ENCODE assay signal across 29 cellular contexts in the genomic region with DNA sequence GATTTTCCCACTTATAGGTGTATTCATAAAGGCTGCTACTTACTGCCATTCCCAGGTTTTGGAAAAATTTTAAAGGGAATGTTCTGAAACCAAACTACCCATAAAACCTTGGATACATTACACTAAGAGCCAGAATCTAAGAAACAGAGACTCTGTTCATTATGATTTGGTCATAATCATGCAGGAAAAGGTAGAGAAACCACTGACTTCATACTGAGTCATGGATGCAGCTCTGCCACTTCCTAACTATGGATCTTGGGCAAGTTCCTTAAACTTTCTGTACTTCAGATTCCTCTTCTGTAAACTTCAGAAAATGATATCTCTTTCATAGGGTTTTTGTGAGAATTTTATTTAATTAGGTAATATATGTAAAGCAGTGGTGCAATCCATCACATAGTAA. TPM values are rescaled to one million over a fixed set of nuclear protein-coding genes. Genes with fewer than 3 reads are reported as not detected.
DNase-seq lines count a peak whose midpoint lies in the region; ATAC-seq and TF ChIP-seq lines count a peak whose summit lies in the region.
"Had no signal": no experiment of that assay in that cellular context is flagged by ENCODE, and none has a peak within 500 bp of the region (broad histone marks: within the 10 kb centered on the region; RNA-seq: fewer than 3 reads in every experiment).

No MANE protein-coding gene starts in this region.

- no peak overlapping the region for H3K27ac ChIP-seq in GM23248
- H3K27ac ChIP-seq: C4-2B, dorsolateral prefrontal cortex, HL-60, right lobe of liver had no signal

- no peaks in the 10 kb centered on the region for H3K27me3 ChIP-seq in GM23248 (replicated peaks; ENCODE audit: insufficient read depth)
- H3K27me3 ChIP-seq: right lobe of liver had no signal

- no peaks in the 10 kb centered on the region for H3K36me3 Mint-ChIP-seq in activated T-cell treated with anti-CD3 and anti-CD28 coated beads, Interleukin-2, amount 50 U/mL, for 4 hours (ENCODE audit: insufficient read depth)
- H3K36me3 Mint-ChIP-seq: activated naive CD4-positive, alpha-beta T cell treated with anti-CD3 and anti-CD28 coated beads, Interleukin-2, amount 50 U/mL, for 24 hours; immature natural killer cell had no signal

- H3K4me2 ChIP-seq in GM23248 (ENCODE audit: unreplicated experiment), result no peak overlapping the region

- in situ Hi-C loops in GM23248 (cut with MboI) (no loop called here), astrocyte of the spinal cord (cut with HindIII; ENCODE audit: low sequenced_read_pairs) (no loop called here)

- no peaks in the 10 kb centered on the region for H3K79me2 ChIP-seq in GM23248 (ENCODE audit: insufficient read depth)

- H3K27me3 Mint-ChIP-seq in activated T-cell treated with anti-CD3 and anti-CD28 coated beads, Interleukin-2, amount 50 U/mL, for 4 hours (ENCODE audit: low read depth), result peaks cover 16% of the 10 kb centered on the region

- no peaks in the 10 kb centered on the region for H3K36me3 ChIP-seq in GM23248 (ENCODE audit: low read depth)
- H3K36me3 ChIP-seq: right lobe of liver had no signal

- H3K4me1 ChIP-seq in GM23248 (ENCODE audit: insufficient read depth), result no peaks in the 10 kb centered on the region
- H3K4me1 ChIP-seq: right lobe of liver had no signal

- DNase-seq in GM23248 (peak; percentile 35), NCI-H226 (peak; percentile 56), astrocyte of the spinal cord (ENCODE audit: low read depth, low spot score) (peak; percentile 35), renal cortical epithelial cell (ENCODE audit: low read depth) (peak; percentile 43), iPS-NIHi7 (ENCODE audit: extremely low spot score) (no peak)
- DNase-seq in activated CD4-positive, CD25-positive, alpha-beta regulatory T cell treated with anti-CD3 and anti-CD28 coated beads, Interleukin-2, amount 50 U/mL, for 72 hours, result no peak
- no peak for DNase-seq in activated T-cell treated with anti-CD3 and anti-CD28 coated beads, Interleukin-2, amount 50 U/mL, for 4 hours
- DNase-seq: activated T-cell treated with anti-CD3 and anti-CD28 coated beads, Interleukin-2, amount 50 U/mL, for 1 hour; anterior cingulate cortex; dorsolateral prefrontal cortex; GF-D8; immature natural killer cell; IMR-90; NCI-H146; NCI-H524 treated with DMSO at 0.1 percent for 48 hours; nephron progenitor cell; right lobe of liver; Right ventricle myocardium superior; SW 1271 had no signal

- no peaks in the 10 kb centered on the region for H3K9me3 ChIP-seq in GM23248 (ENCODE audit: low read depth)
- H3K9me3 ChIP-seq: right lobe of liver had no signal

- no peak overlapping the region for H3K4me3 Mint-ChIP-seq in activated T-cell treated with anti-CD3 and anti-CD28 coated beads, Interleukin-2, amount 50 U/mL, for 4 hours
- H3K4me3 Mint-ChIP-seq: activated naive CD4-positive, alpha-beta T cell treated with anti-CD3 and anti-CD28 coated beads, Interleukin-2, amount 50 U/mL, for 24 hours; central memory CD8-positive, alpha-beta T cell; immature natural killer cell; nephron progenitor cell had no signal

- H3K4me3 ChIP-seq in GM23248 (no peak overlapping the region), astrocyte of the spinal cord (ENCODE audit: low read depth, low read length) (no peak overlapping the region)
- H3K4me3 ChIP-seq: dorsolateral prefrontal cortex, right lobe of liver had no signal

- no peak for ATAC-seq in activated T-cell treated with anti-CD3 and anti-CD28 coated beads, Interleukin-2, amount 50 U/mL, for 4 hours

- no peaks in the 10 kb centered on the region for H4K20me1 ChIP-seq in GM23248 (ENCODE audit: insufficient read depth)

- H2AFZ ChIP-seq in GM23248, result no peak overlapping the region

- H3K9me2 ChIP-seq in GM23248 (ENCODE audit: insufficient read depth), result no peaks in the 10 kb centered on the region

- H3K9me3 Mint-ChIP-seq in activated T-cell treated with anti-CD3 and anti-CD28 coated beads, Interleukin-2, amount 50 U/mL, for 4 hours, result no peaks in the 10 kb centered on the region
- H3K9me3 Mint-ChIP-seq: activated naive CD4-positive, alpha-beta T cell treated with anti-CD3 and anti-CD28 coated beads, Interleukin-2, amount 50 U/mL, for 24 hours; central memory CD8-positive, alpha-beta T cell; nephron progenitor cell had no signal

- H3F3A ChIP-seq in GM23248 (ENCODE audit: insufficient read depth), result no peaks in the 10 kb centered on the region

- H3K9ac ChIP-seq in GM23248, result no peak overlapping the region

- no peaks in the 10 kb centered on the region for H3K4me1 Mint-ChIP-seq in activated T-cell treated with anti-CD3 and anti-CD28 coated beads, Interleukin-2, amount 50 U/mL, for 4 hours (ENCODE audit: low read depth)
- H3K4me1 Mint-ChIP-seq: central memory CD8-positive, alpha-beta T cell; immature natural killer cell; nephron progenitor cell had no signal

- no peak for TF ChIP-seq CTCF in astrocyte of the spinal cord (IDR thresholded peaks at IDR 0.05; ENCODE audit: low read depth, low read length)

RNA-seq across cellular contexts. Expression of gene PLA2G7, which starts 20.1 kb away (rescaled TPM):
- total RNA-seq in GM23248 (2014; rRNA removed; shearing (Covaris generic)), result not detected in 2 replicates
- not detected in 2 replicates for polyA plus RNA-seq in GM23248 (2016; fragmentation: Nextera tagmentation; extraction: Ambion mirVana)
- 0.10 and 0.87 TPM in 2 replicates for total RNA-seq in renal cortical epithelial cell
- total RNA-seq in activated T-cell treated with anti-CD3 and anti-CD28 coated beads, Interleukin-2, amount 50 U/mL, for 4 hours, result not detected
- total RNA-seq: endothelial cell of umbilical vein, IMR-90 had no signal
- polyA plus RNA-seq: AG04450, endothelial cell of umbilical vein, IMR-90 had no signal

RNA-seq across cellular contexts. Expression of gene TDRD6, which starts 27.4 kb away (rescaled TPM):
- total RNA-seq in GM23248 (2014; rRNA removed; shearing (Covaris generic)), result not detected in 2 replicates
- not detected in 2 replicates for polyA plus RNA-seq in GM23248 (2016; fragmentation: Nextera tagmentation; extraction: Ambion mirVana)
- total RNA-seq in renal cortical epithelial cell, result under 0.01 and 0.35 TPM in 2 replicates
- not detected for total RNA-seq in activated T-cell treated with anti-CD3 and anti-CD28 coated beads, Interleukin-2, amount 50 U/mL, for 4 hours
- total RNA-seq: endothelial cell of umbilical vein, IMR-90, mononuclear cell had no signal
- polyA plus RNA-seq: AG04450, immature natural killer cell, IMR-90 had no signal

RNA-seq across cellular contexts. Expression of gene ANKRD66, which starts 31.6 kb away (rescaled TPM):
- not detected in 2 replicates for total RNA-seq in GM23248 (2014; rRNA removed; shearing (Covaris generic))
- not detected in 2 replicates for polyA plus RNA-seq in GM23248 (2016; fragmentation: Nextera tagmentation; extraction: Ambion mirVana)
- not detected in 2 replicates for total RNA-seq in renal cortical epithelial cell
- not detected for total RNA-seq in activated T-cell treated with anti-CD3 and anti-CD28 coated beads, Interleukin-2, amount 50 U/mL, for 4 hours
- total RNA-seq: endothelial cell of umbilical vein, IMR-90, lower leg skin, mononuclear cell, right lobe of liver, Right ventricle myocardium superior, subcutaneous adipose tissue, ureter had no signal
- polyA plus RNA-seq: AG04450, endothelial cell of umbilical vein, immature natural killer cell, IMR-90 had no signal

Comparison
In these comparisons a context has a peak if more than half of its experiments do, and no peak if none do; other contexts are left out.
1. DNase-seq: peak in GM23248 (single experiment), NCI-H226 (single experiment), astrocyte of the spinal cord (single experiment) and renal cortical epithelial cell (single experiment); none in iPS-NIHi7 (single experiment), activated CD4-positive, CD25-positive, alpha-beta regulatory T cell treated with anti-CD3 and anti-CD28 coated beads, Interleukin-2, amount 50 U/mL, for 72 hours (single experiment) and activated T-cell treated with anti-CD3 and anti-CD28 coated beads, Interleukin-2, amount 50 U/mL, for 4 hours (single experiment).